Comparison of ENCODE assay signal across 18 cellular contexts in genomic region chr11:111098091-111098490, GRCh38.
DNase-seq lines count a peak whose midpoint lies in the region; ATAC-seq, FAIRE-seq and TF ChIP-seq lines count a peak whose summit lies in the region.
"Had no signal": no experiment of that assay in that cellular context is flagged by ENCODE, and none has a peak within 500 bp of the region (broad histone marks: within the 10 kb centered on the region; RNA-seq: fewer than 3 reads in every experiment).

No MANE protein-coding gene starts in this region.

- H3K27me3 ChIP-seq in GM12878 (replicated peaks in 1 of 2; ENCODE audit: control insufficient read depth in 2 of 2, insufficient read depth in 2 of 2, low read length in 1 of 2) (no peaks in the 10 kb centered on the region), mammary epithelial cell (ENCODE audit: insufficient read depth, low read length) (peaks cover 3% of the 10 kb centered on the region), psoas muscle (ENCODE audit: insufficient read depth in 3 of 3, low read length in 2 of 3) (no peaks in the 10 kb centered on the region)

- no peaks in the 10 kb centered on the region for H3K9me3 Mint-ChIP-seq in activated naive CD4-positive, alpha-beta T cell treated with anti-CD3 and anti-CD28 coated beads, Interleukin-2, amount 10 ng/mL, durations not matched to agents 7 days and 5 days
- H3K9me3 Mint-ChIP-seq: activated naive CD4-positive, alpha-beta T cell treated with anti-CD3 and anti-CD28 coated beads for 36 hours; nephron had no signal

- 0% methylated on average over 1 of the region's 1 CpG for WGBS in GM12878 (ENCODE audit: insufficient coverage, insufficient replicate concordance, low lambda C conversion rate, missing lambda C conversion rate)
- WGBS in mammary epithelial cell (ENCODE audit: low coverage, missing lambda C conversion rate): 83% methylated on average over 1 of the region's 1 CpG
- WGBS in psoas muscle, 3 donors: 93 to 100% (median 97%) methylated on average over 1 of the region's 1 CpG

- intact Hi-C loops in GM12878 (cut with micrococcal nuclease; ENCODE audit: unreplicated experiment): no loop called here
- intact Hi-C loops in mammary epithelial cell (cut with micrococcal nuclease): no loop called here
- intact Hi-C loops in psoas muscle (cut with DNase I): no loop called here

- no peak for TF ChIP-seq CTCF in GM12878 (IDR thresholded peaks at IDR 0.05 in 2 of 3, conservative IDR thresholded peaks at IDR 0.05 in 1 of 3; ENCODE audit: control insufficient read depth in 2 of 3, extremely low read depth in 1 of 3, insufficient read depth in 1 of 3, low read depth in 3 of 3, low read length in 3 of 3)
- no peak for TF ChIP-seq CTCF in mammary epithelial cell (conservative IDR thresholded peaks at IDR 0.05 in 1 of 2, IDR thresholded peaks at IDR 0.05 in 1 of 2; ENCODE audit: extremely low read depth in 1 of 2, insufficient read depth in 1 of 2, low read depth in 1 of 2, low read length in 2 of 2)
- no peak for TF ChIP-seq CTCF in psoas muscle (IDR thresholded peaks at IDR 0.05)

- H3K27ac ChIP-seq in GM12878 (ENCODE audit: control insufficient read depth, insufficient read depth): no peak overlapping the region
- H3K27ac ChIP-seq in mammary epithelial cell (ENCODE audit: insufficient read depth, low read depth, low read length): no peak overlapping the region
- H3K27ac ChIP-seq in psoas muscle: no peak overlapping the region
- H3K27ac ChIP-seq: coronary artery, epithelial cell of prostate had no signal

- CTCF ChIA-PET in GM12878 (lab: Yijun Ruan, JAX): no interaction called here
- CTCF ChIA-PET in activated naive CD4-positive, alpha-beta T cell treated with anti-CD3 and anti-CD28 coated beads, Interleukin-2, amount 10 ng/mL, durations not matched to agents 7 days and 5 days (lab: Charles Lee): no interaction called here
- CTCF ChIA-PET in mammary epithelial cell (lab: Charles Lee; ENCODE audit: low non-redundant PET): no interaction called here

- H4K20me1 ChIP-seq in GM12878 (ENCODE audit: control insufficient read depth, insufficient read depth) (no peaks in the 10 kb centered on the region), mammary epithelial cell (ENCODE audit: insufficient read depth, low read length) (no peaks in the 10 kb centered on the region)

- H3K4me2 ChIP-seq in GM12878 (ENCODE audit: control insufficient read depth, insufficient read depth) (no peak overlapping the region), mammary epithelial cell (ENCODE audit: insufficient read depth, low read depth, low read length) (no peak overlapping the region)

- H3K79me2 ChIP-seq in GM12878 (ENCODE audit: control insufficient read depth, insufficient read depth, low read length) (no peaks in the 10 kb centered on the region), mammary epithelial cell (ENCODE audit: insufficient read depth, low read length) (no peaks in the 10 kb centered on the region)

- POLR2A ChIA-PET in GM12878 (lab: Charles Lee): no interaction called here

- no TSS peak for BruUV-seq in GM12878 (replicated peaks; lab: Mats Ljungman, UMichigan)
- no TSS peak for BruUV-seq in mammary epithelial cell (replicated peaks; lab: Mats Ljungman, UMichigan)

- H3K36me3 ChIP-seq in GM12878 (ENCODE audit: control insufficient read depth in 2 of 2, insufficient read depth in 2 of 2, low read length in 1 of 2): no peaks in the 10 kb centered on the region
- no peaks in the 10 kb centered on the region for H3K36me3 ChIP-seq in mammary epithelial cell (ENCODE audit: insufficient read depth, low read length)
- no peaks in the 10 kb centered on the region for H3K36me3 ChIP-seq in psoas muscle (ENCODE audit: insufficient read depth in 1 of 2, low read depth in 1 of 2)

- TF ChIP-seq RAD21 in GM12878 (IDR thresholded peaks at IDR 0.05; ENCODE audit: insufficient read depth, low read depth, low read length): no peak

- dilution Hi-C loops in mammary epithelial cell (cut with HindIII; ENCODE audit: low sequenced_read_pairs): no loop called here

- no peak for TF ChIP-seq EP300 in GM12878 (IDR thresholded peaks at IDR 0.05; ENCODE audit: borderline replicate concordance in 1 of 2, control insufficient read depth in 1 of 2, low read depth in 2 of 2, low read length in 2 of 2)

- no peak overlapping the region for H3K27ac Mint-ChIP-seq in activated naive CD4-positive, alpha-beta T cell treated with anti-CD3 and anti-CD28 coated beads, Interleukin-2, amount 10 ng/mL, durations not matched to agents 7 days and 5 days
- H3K27ac Mint-ChIP-seq: activated naive CD4-positive, alpha-beta T cell treated with anti-CD3 and anti-CD28 coated beads for 36 hours; immature natural killer cell had no signal

- DNase-seq in GM12878 (ENCODE audit: low read depth, low spot score) (no peak), HUDEP-2 (lab: John Stamatoyannopoulos, UW; ENCODE audit: unreplicated experiment in 76 of 76) (no peak), mammary epithelial cell (no peak), psoas muscle (no peak)
- no peak for DNase-seq in activated naive CD4-positive, alpha-beta T cell treated with anti-CD3 and anti-CD28 coated beads, Interleukin-2, amount 10 ng/mL, durations not matched to agents 7 days and 5 days
- DNase-seq: activated CD4-positive, alpha-beta T cell treated with anti-CD3 and anti-CD28 coated beads for 4 hours; activated CD8-positive, alpha-beta memory T cell treated with anti-CD3 and anti-CD28 coated beads, Interleukin-2, amount 50 U/mL, for 4 hours; activated naive CD4-positive, alpha-beta T cell treated with anti-CD3 and anti-CD28 coated beads for 36 hours; immature natural killer cell; NCI-H1694 treated with DMSO at 0.1 percent for 48 hours; NCI-H510A treated with DMSO at 0.1 percent for 48 hours had no signal

- peak; percentile 83 for ATAC-seq in GM18870 (IDR thresholded peaks at IDR 0.05; ENCODE audit: unreplicated experiment)
- ATAC-seq in GM21447 (IDR thresholded peaks at IDR 0.05; ENCODE audit: unreplicated experiment): peak; percentile 62
- ATAC-seq in HG03135 (IDR thresholded peaks at IDR 0.05; ENCODE audit: unreplicated experiment): peak; percentile 66
- peak; percentile 70 for ATAC-seq in GM12878
- no peak for ATAC-seq in psoas muscle

- RAD21 ChIA-PET in GM12878 (lab: Charles Lee; ENCODE audit: unreplicated experiment): no interaction called here

- no peaks in the 10 kb centered on the region for H3K36me3 Mint-ChIP-seq in activated naive CD4-positive, alpha-beta T cell treated with anti-CD3 and anti-CD28 coated beads, Interleukin-2, amount 10 ng/mL, durations not matched to agents 7 days and 5 days
- H3K36me3 Mint-ChIP-seq: immature natural killer cell had no signal

- in situ Hi-C loops in GM12878 (cut with MboI) (no loop called here), mammary epithelial cell (cut with MboI; ENCODE audit: low sequenced_read_pairs in 2 of 2) (no loop called here)

- no peak overlapping the region for H3K4me3 ChIP-seq in GM12878
- H3K4me3 ChIP-seq in mammary epithelial cell (replicated peaks in 1 of 3; ENCODE audit: insufficient read depth in 1 of 3, low read depth in 2 of 3, low read length in 3 of 3): no peak overlapping the region
- no peak overlapping the region for H3K4me3 ChIP-seq in psoas muscle

- SMC1A ChIA-PET in GM12878 (lab: Charles Lee; ENCODE audit: uncharacterized antibody, unreplicated experiment): no interaction called here

- TF ChIP-seq POLR2A in GM12878 (IDR thresholded peaks at IDR 0.05; ENCODE audit: low read depth, low read length): no peak

- no peak overlapping the region for H2AFZ ChIP-seq in GM12878 (ENCODE audit: control insufficient read depth, low read depth, low read length)
- H2AFZ ChIP-seq in mammary epithelial cell (ENCODE audit: low read depth, low read length): no peak overlapping the region

- H3K4me1 Mint-ChIP-seq in activated naive CD4-positive, alpha-beta T cell treated with anti-CD3 and anti-CD28 coated beads, Interleukin-2, amount 10 ng/mL, durations not matched to agents 7 days and 5 days: no peaks in the 10 kb centered on the region

- H3K9ac ChIP-seq in GM12878 (ENCODE audit: control insufficient read depth, insufficient read depth, low read length): no peak overlapping the region
- H3K9ac ChIP-seq in mammary epithelial cell (ENCODE audit: insufficient read depth, low read length): no peak overlapping the region

- H3K9me3 ChIP-seq in GM12878 (replicated peaks; ENCODE audit: control insufficient read depth, insufficient read depth, low read length) (no peaks in the 10 kb centered on the region), mammary epithelial cell (replicated peaks; ENCODE audit: insufficient read depth, low read length) (no peaks in the 10 kb centered on the region), psoas muscle (no peaks in the 10 kb centered on the region)

- no peak for FAIRE-seq in GM12878 (lab: Jason Lieb, UNC)
- FAIRE-seq: G401.6 had no signal

- no peaks in the 10 kb centered on the region for H3K4me1 ChIP-seq in GM12878 (ENCODE audit: control insufficient read depth, insufficient read depth, low read length)
- H3K4me1 ChIP-seq in mammary epithelial cell (ENCODE audit: insufficient read depth, low read length): no peaks in the 10 kb centered on the region
- no peaks in the 10 kb centered on the region for H3K4me1 ChIP-seq in psoas muscle

- no peak overlapping the region for H3K4me3 Mint-ChIP-seq in activated naive CD4-positive, alpha-beta T cell treated with anti-CD3 and anti-CD28 coated beads, Interleukin-2, amount 10 ng/mL, durations not matched to agents 7 days and 5 days
- H3K4me3 Mint-ChIP-seq: activated naive CD4-positive, alpha-beta T cell treated with anti-CD3 and anti-CD28 coated beads for 36 hours had no signal

- peaks cover 13% of the 10 kb centered on the region for H3K27me3 Mint-ChIP-seq in activated naive CD4-positive, alpha-beta T cell treated with anti-CD3 and anti-CD28 coated beads, Interleukin-2, amount 10 ng/mL, durations not matched to agents 7 days and 5 days

TF ChIP-seq in GM12878, 131 proteins besides CTCF, POLR2A, EP300 and RAD21:
- no peak for TF ChIP-seq RCOR1 (conservative IDR thresholded peaks at IDR 0.05; ENCODE audit: low read depth, low read length)
- TF ChIP-seq RUNX3 (IDR thresholded peaks at IDR 0.05; ENCODE audit: low read length): peak; percentile 58

Comparison
In these comparisons a context has a peak if more than half of its experiments do, and no peak if none do; other contexts are left out.
1. ATAC-seq: peak in GM18870 (single experiment), GM21447 (single experiment), HG03135 (single experiment) and GM12878 (single experiment); none in psoas muscle (0 of 4).